Comparison of ENCODE assay signal across 16 cellular contexts in the genomic region with DNA sequence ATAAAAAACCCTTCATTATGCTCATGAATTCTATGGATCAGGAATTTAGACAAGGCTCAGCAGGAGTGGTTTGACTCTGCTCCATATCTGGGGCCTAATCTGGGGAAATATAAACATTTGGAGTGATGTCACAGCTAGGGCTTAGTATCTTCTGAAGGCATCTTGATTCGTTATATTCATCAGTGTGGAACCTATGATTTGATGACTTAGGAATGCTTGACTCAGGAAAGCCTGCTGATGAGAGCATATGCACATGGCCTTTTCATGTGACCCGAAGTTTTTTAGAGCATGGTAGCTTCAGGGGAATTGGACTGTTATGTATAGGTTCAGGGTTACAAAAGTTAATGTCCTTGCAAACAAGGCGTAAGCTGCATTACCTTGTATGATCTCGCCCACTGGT.
DNase-seq lines count a peak whose midpoint lies in the region; ATAC-seq and TF ChIP-seq lines count a peak whose summit lies in the region.
"Had no signal": no experiment of that assay in that cellular context is flagged by ENCODE, and none has a peak within 500 bp of the region (broad histone marks: within the 10 kb centered on the region; RNA-seq: fewer than 3 reads in every experiment).

No MANE protein-coding gene starts in this region.

- no peak overlapping the region for H3K4me2 ChIP-seq in GM23338

- TF ChIP-seq POLR2A in testis (IDR thresholded peaks at IDR 0.05): no peak

- no peak for DNase-seq in GM23338 (ENCODE audit: low spot score)
- DNase-seq in RPMI7951 (ENCODE audit: low read depth): peak; percentile 75
- DNase-seq in fibroblast of mammary gland (ENCODE audit: low read depth): peak; percentile 50
- no peak for DNase-seq in psoas muscle
- DNase-seq in testis: no peak
- DNase-seq in left colon: no peak
- DNase-seq in T-helper 1 cell: no peak
- DNase-seq: activated CD4-positive, alpha-beta T cell treated with anti-CD3 and anti-CD28 coated beads, Interleukin-2, amount 50 U/mL, for 1 hour; activated naive CD4-positive, alpha-beta T cell treated with anti-CD3 and anti-CD28 coated beads, Interleukin-2, amount 50 U/mL, for 16 hours; activated T-cell treated with anti-CD3 and anti-CD28 coated beads for 4 hours; NCI-H187 treated with DMSO at 0.1 percent for 48 hours; NCI-H446 treated with DMSO at 0.1 percent for 48 hours; spleen; stimulated activated naive CD8-positive, alpha-beta T cell treated with anti-CD3 and anti-CD28 coated beads, Interleukin-15, Interleukin-2, amounts not matched to agents 100 U/mL and 50 U/mL, for 24 hours had no signal

- H4K20me1 ChIP-seq in GM23338 (replicated peaks; ENCODE audit: insufficient read depth): no peaks in the 10 kb centered on the region

- H3K4me1 ChIP-seq in GM23338 (ENCODE audit: insufficient read depth) (no peaks in the 10 kb centered on the region), psoas muscle (peaks cover 27% of the 10 kb centered on the region), testis (no peaks in the 10 kb centered on the region)
- H3K4me1 ChIP-seq: spleen had no signal

- H3K36me3 ChIP-seq in GM23338 (ENCODE audit: insufficient read depth): no peaks in the 10 kb centered on the region
- H3K36me3 ChIP-seq in psoas muscle (ENCODE audit: insufficient read depth in 1 of 2, low read depth in 1 of 2): no peaks in the 10 kb centered on the region
- H3K36me3 ChIP-seq in testis (ENCODE audit: low read depth, missing control alignments): no peaks in the 10 kb centered on the region
- H3K36me3 ChIP-seq: neutrophil, spleen had no signal

- H3K9me3 Mint-ChIP-seq in GM23338: no peaks in the 10 kb centered on the region

- intact Hi-C loops in psoas muscle (cut with DNase I) (no loop called here), testis (cut with DNase I; ENCODE audit: low total_unique reads) (no loop called here), left colon (cut with DNase I, micrococcal nuclease) (no loop called here)

- no peak overlapping the region for H3K27ac ChIP-seq in GM23338 (ENCODE audit: low read depth)
- peak overlapping the region; percentile 64 for H3K27ac ChIP-seq in psoas muscle
- no peak overlapping the region for H3K27ac ChIP-seq in testis
- H3K27ac ChIP-seq: neutrophil, spleen had no signal

- no peaks in the 10 kb centered on the region for H3K9me3 ChIP-seq in psoas muscle
- H3K9me3 ChIP-seq in testis: no peaks in the 10 kb centered on the region
- H3K9me3 ChIP-seq: neutrophil had no signal

- no peaks in the 10 kb centered on the region for H3K79me2 ChIP-seq in GM23338 (replicated peaks; ENCODE audit: insufficient read depth)

- H3K36me3 Mint-ChIP-seq in GM23338 (ENCODE audit: low read depth): no peaks in the 10 kb centered on the region

- no peak overlapping the region; the same call in 1 of the 2 replicates for H3K27ac Mint-ChIP-seq in GM23338

- peaks cover 2% of the 10 kb centered on the region for H3K27me3 Mint-ChIP-seq in GM23338 (ENCODE audit: insufficient read depth, low read depth, poor library complexity)

- ATAC-seq in GM23338 (no peak), psoas muscle (peak in 2 of 4 donors; percentile 42 to 44), left colon (no peak), HG03460 (IDR thresholded peaks at IDR 0.05; ENCODE audit: unreplicated experiment) (no peak)
- ATAC-seq: stimulated activated naive CD8-positive, alpha-beta T cell treated with anti-CD3 and anti-CD28 coated beads, Interleukin-15, Interleukin-2, amounts not matched to agents 100 U/mL and 50 U/mL, for 24 hours had no signal

- H3K27me3 ChIP-seq in GM23338 (ENCODE audit: insufficient read depth): no peaks in the 10 kb centered on the region
- H3K27me3 ChIP-seq in psoas muscle (ENCODE audit: insufficient read depth in 3 of 3, low read length in 2 of 3): no peaks in the 10 kb centered on the region
- no peaks in the 10 kb centered on the region for H3K27me3 ChIP-seq in testis
- H3K27me3 ChIP-seq: neutrophil, spleen had no signal

- H3K4me3 ChIP-seq in GM23338: no peak overlapping the region
- H3K4me3 ChIP-seq in fibroblast of mammary gland (ENCODE audit: control insufficient read depth, low read depth, low read length): no peak overlapping the region
- H3K4me3 ChIP-seq in psoas muscle: no peak overlapping the region
- H3K4me3 ChIP-seq in testis: no peak overlapping the region
- H3K4me3 ChIP-seq: spleen had no signal

- 78 to 87% (median 87%) methylated on average over 4 of the region's 4 CpGs for WGBS in psoas muscle, 3 donors
- WGBS in testis, 2 donors: 84 to 93% methylated on average over 4 of the region's 4 CpGs

- H3K4me3 Mint-ChIP-seq in GM23338: no peak overlapping the region

- H2AFZ ChIP-seq in GM23338: peak overlapping the region; percentile 86; the same call in 1 of the 2 replicates

- no peaks in the 10 kb centered on the region for H3K4me1 Mint-ChIP-seq in GM23338

- no peaks in the 10 kb centered on the region for H3F3A ChIP-seq in GM23338 (replicated peaks; ENCODE audit: low read depth)

- TF ChIP-seq CTCF in GM23338 (conservative IDR thresholded peaks at IDR 0.05; ENCODE audit: low read depth in 2 of 2): no peak
- no peak for TF ChIP-seq CTCF in fibroblast of mammary gland (conservative IDR thresholded peaks at IDR 0.05; ENCODE audit: control insufficient read depth, insufficient read depth, low read depth, low read length)
- TF ChIP-seq CTCF in psoas muscle (IDR thresholded peaks at IDR 0.05): no peak
- TF ChIP-seq CTCF in testis (IDR thresholded peaks at IDR 0.05): no peak

- H3K9me2 ChIP-seq in GM23338 (ENCODE audit: insufficient read depth): no peaks in the 10 kb centered on the region

TF ChIP-seq in GM23338, 12 proteins besides CTCF, POLR2A, EP300 and RAD21 (continues in another document):
- no peak for TF ChIP-seq NANOG (IDR thresholded peaks at IDR 0.05; ENCODE audit: borderline replicate concordance)
- TF ChIP-seq ZNF114 (CRISPR knock-in tag; IDR thresholded peaks at IDR 0.05): no peak
- TF ChIP-seq, protein P1, sequence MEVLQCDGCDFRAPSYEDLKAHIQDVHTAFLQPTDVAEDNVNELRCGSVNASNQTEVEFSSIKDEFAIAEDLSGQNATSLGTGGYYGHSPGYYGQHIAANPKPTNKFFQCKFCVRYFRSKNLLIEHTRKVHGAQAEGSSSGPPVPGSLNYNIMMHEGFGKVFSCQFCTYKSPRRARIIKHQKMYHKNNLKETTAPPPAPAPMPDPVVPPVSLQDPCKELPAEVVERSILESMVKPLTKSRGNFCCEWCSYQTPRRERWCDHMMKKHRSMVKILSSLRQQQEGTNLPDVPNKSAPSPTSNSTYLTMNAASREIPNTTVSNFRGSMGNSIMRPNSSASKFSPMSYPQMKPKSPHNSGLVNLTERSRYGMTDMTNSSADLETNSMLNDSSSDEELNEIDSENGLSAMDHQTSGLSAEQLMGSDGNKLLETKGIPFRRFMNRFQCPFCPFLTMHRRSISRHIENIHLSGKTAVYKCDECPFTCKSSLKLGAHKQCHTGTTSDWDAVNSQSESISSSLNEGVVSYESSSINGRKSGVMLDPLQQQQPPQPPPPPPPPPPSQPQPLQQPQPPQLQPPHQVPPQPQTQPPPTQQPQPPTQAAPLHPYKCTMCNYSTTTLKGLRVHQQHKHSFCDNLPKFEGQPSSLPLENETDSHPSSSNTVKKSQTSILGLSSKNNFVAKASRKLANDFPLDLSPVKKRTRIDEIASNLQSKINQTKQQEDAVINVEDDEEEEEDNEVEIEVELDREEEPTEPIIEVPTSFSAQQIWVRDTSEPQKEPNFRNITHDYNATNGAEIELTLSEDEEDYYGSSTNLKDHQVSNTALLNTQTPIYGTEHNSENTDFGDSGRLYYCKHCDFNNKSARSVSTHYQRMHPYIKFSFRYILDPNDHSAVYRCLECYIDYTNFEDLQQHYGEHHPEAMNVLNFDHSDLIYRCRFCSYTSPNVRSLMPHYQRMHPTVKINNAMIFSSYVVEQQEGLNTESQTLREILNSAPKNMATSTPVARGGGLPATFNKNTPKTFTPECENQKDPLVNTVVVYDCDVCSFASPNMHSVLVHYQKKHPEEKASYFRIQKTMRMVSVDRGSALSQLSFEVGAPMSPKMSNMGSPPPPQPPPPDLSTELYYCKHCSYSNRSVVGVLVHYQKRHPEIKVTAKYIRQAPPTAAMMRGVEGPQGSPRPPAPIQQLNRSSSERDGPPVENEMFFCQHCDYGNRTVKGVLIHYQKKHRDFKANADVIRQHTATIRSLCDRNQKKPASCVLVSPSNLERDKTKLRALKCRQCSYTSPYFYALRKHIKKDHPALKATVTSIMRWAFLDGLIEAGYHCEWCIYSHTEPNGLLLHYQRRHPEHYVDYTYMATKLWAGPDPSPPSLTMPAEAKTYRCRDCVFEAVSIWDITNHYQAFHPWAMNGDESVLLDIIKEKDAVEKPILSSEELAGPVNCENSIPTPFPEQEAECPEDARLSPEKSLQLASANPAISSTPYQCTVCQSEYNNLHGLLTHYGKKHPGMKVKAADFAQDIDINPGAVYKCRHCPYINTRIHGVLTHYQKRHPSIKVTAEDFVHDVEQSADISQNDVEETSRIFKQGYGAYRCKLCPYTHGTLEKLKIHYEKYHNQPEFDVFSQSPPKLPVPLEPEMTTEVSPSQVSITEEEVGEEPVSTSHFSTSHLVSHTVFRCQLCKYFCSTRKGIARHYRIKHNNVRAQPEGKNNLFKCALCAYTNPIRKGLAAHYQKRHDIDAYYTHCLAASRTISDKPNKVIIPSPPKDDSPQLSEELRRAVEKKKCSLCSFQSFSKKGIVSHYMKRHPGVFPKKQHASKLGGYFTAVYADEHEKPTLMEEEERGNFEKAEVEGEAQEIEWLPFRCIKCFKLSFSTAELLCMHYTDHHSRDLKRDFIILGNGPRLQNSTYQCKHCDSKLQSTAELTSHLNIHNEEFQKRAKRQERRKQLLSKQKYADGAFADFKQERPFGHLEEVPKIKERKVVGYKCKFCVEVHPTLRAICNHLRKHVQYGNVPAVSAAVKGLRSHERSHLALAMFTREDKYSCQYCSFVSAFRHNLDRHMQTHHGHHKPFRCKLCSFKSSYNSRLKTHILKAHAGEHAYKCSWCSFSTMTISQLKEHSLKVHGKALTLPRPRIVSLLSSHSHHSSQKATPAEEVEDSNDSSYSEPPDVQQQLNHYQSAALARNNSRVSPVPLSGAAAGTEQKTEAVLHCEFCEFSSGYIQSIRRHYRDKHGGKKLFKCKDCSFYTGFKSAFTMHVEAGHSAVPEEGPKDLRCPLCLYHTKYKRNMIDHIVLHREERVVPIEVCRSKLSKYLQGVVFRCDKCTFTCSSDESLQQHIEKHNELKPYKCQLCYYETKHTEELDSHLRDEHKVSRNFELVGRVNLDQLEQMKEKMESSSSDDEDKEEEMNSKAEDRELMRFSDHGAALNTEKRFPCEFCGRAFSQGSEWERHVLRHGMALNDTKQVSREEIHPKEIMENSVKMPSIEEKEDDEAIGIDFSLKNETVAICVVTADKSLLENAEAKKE (CRISPR knock-in tag; IDR thresholded peaks at IDR 0.05): no peak
- TF ChIP-seq JUNB (IDR thresholded peaks at IDR 0.05; ENCODE audit: unreplicated experiment): no peak

Comparison
In these comparisons a context has a peak if more than half of its experiments do, and no peak if none do; other contexts are left out.
1. DNase-seq: peak in RPMI7951 (single experiment) and fibroblast of mammary gland (single experiment); none in GM23338 (single experiment), psoas muscle (0 of 2), testis (single experiment), left colon (0 of 2) and T-helper 1 cell (0 of 5).